In the genomic region with DNA sequence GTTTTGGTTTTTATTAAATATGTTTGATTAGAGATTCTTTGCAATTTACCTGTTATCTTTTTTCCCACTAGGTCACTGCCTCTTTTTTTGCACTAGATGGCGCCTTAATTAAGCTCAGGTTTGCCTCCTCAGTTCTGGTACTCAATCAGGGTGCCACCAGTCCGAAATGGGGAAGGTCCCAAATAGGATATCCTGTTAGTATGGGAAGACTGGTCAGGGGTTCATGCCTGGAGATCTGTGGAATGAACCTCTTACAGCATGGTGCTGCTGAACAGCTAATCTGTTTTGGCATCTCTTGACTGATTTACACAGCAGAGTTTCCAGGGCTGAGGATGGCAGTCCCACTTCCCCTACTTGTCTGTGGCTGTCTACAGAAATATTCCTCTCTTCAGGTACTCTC, we compare ENCODE assay signal across 8 cellular contexts. TPM values are rescaled to one million over a fixed set of nuclear protein-coding genes. Genes with fewer than 3 reads are reported as not detected.
DNase-seq lines count a peak whose midpoint lies in the region; ATAC-seq and TF ChIP-seq lines count a peak whose summit lies in the region.

No MANE protein-coding gene starts in this region.

- H3K36me3 Mint-ChIP-seq in endothelial cell (ENCODE audit: low read depth, unreplicated experiment) = no peaks in the 10 kb centered on the region

- no peaks in the 10 kb centered on the region for H3K9me3 Mint-ChIP-seq in endothelial cell (ENCODE audit: unreplicated experiment)

- no peak overlapping the region for H3K27ac Mint-ChIP-seq in endothelial cell (ENCODE audit: unreplicated experiment)

- H3K27me3 Mint-ChIP-seq in endothelial cell (ENCODE audit: unreplicated experiment) = peaks cover 2% of the 10 kb centered on the region

- TF ChIP-seq CTCF in GM12874 (IDR thresholded peaks at IDR 0.05; ENCODE audit: insufficient read depth, low read depth, low read length) (peak; percentile 30; the same call in 1 of the 2 replicates), endothelial cell (IDR thresholded peaks at IDR 0.05; ENCODE audit: unreplicated experiment) (peak; percentile 35)

- peaks cover 7% of the 10 kb centered on the region for H3K4me1 Mint-ChIP-seq in endothelial cell (ENCODE audit: unreplicated experiment)

- no peak for ATAC-seq in HG02763 (IDR thresholded peaks at IDR 0.05; ENCODE audit: unreplicated experiment)

- H3K4me3 Mint-ChIP-seq in endothelial cell (ENCODE audit: unreplicated experiment) = no peak overlapping the region

- DNase-seq in AG08396 (ENCODE audit: low spot score) (peak; percentile 18), OCI-M1 (lab: John Stamatoyannopoulos, UW) (peak; percentile 42), endothelial cell (ENCODE audit: low spot score) (peak; percentile 1), GM19238 (ENCODE audit: insufficient read length, low spot score) (no peak), T-helper 9 cell (no peak)
- DNase-seq in stimulated activated CD8-positive, alpha-beta memory T cell treated with anti-CD3 and anti-CD28 coated beads, Interleukin-4, amount 100 ng/mL, for 48 hours = peak; percentile 23

RNA-seq across cellular contexts. Expression of a gene that starts 24.2 kb away (rescaled TPM):
- 0.56 TPM for total RNA-seq in endothelial cell (ENCODE audit: unreplicated experiment)

RNA-seq across cellular contexts. Expression of a gene that starts 38.5 kb away (rescaled TPM):
- not detected for total RNA-seq in endothelial cell (ENCODE audit: unreplicated experiment)

Comparison
In these comparisons a context has a peak if more than half of its experiments do, and no peak if none do; other contexts are left out.
1. DNase-seq: peak in AG08396 (single experiment), OCI-M1 (single experiment), endothelial cell (single experiment) and stimulated activated CD8-positive, alpha-beta memory T cell treated with anti-CD3 and anti-CD28 coated beads, Interleukin-4, amount 100 ng/mL, for 48 hours (single experiment); none in GM19238 (single experiment) and T-helper 9 cell (single experiment).